1 cellular context compared by ENCODE assay signal in genomic region chr18:12246849-12247808, GRCh38.
TF ChIP-seq lines count a peak whose summit lies in the region.

No MANE protein-coding gene starts in this region.

TF ChIP-seq in Ishikawa, 13 proteins besides CTCF, POLR2A, EP300 and RAD21 (continued from another document):
- TF ChIP-seq, protein P1, sequence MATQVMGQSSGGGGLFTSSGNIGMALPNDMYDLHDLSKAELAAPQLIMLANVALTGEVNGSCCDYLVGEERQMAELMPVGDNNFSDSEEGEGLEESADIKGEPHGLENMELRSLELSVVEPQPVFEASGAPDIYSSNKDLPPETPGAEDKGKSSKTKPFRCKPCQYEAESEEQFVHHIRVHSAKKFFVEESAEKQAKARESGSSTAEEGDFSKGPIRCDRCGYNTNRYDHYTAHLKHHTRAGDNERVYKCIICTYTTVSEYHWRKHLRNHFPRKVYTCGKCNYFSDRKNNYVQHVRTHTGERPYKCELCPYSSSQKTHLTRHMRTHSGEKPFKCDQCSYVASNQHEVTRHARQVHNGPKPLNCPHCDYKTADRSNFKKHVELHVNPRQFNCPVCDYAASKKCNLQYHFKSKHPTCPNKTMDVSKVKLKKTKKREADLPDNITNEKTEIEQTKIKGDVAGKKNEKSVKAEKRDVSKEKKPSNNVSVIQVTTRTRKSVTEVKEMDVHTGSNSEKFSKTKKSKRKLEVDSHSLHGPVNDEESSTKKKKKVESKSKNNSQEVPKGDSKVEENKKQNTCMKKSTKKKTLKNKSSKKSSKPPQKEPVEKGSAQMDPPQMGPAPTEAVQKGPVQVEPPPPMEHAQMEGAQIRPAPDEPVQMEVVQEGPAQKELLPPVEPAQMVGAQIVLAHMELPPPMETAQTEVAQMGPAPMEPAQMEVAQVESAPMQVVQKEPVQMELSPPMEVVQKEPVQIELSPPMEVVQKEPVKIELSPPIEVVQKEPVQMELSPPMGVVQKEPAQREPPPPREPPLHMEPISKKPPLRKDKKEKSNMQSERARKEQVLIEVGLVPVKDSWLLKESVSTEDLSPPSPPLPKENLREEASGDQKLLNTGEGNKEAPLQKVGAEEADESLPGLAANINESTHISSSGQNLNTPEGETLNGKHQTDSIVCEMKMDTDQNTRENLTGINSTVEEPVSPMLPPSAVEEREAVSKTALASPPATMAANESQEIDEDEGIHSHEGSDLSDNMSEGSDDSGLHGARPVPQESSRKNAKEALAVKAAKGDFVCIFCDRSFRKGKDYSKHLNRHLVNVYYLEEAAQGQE (IDR thresholded peaks at IDR 0.05; ENCODE audit: low read depth): no peak
TF ChIP-seq in Ishikawa: peak in this region for 0.
